Comparison of ENCODE assay signal across 21 cellular contexts in genomic region chr13:109301711-109302110, GRCh38.
DNase-seq lines count a peak whose midpoint lies in the region; ATAC-seq and TF ChIP-seq lines count a peak whose summit lies in the region.
"Had no signal": no experiment of that assay in that cellular context is flagged by ENCODE, and none has a peak within 500 bp of the region (broad histone marks: within the 10 kb centered on the region; RNA-seq: fewer than 3 reads in every experiment).

No MANE protein-coding gene starts in this region.

- H3K4me1 Mint-ChIP-seq in activated T-cell treated with anti-CD3 and anti-CD28 coated beads, Interleukin-2, amount 50 U/mL, for 24 hours (ENCODE audit: low read depth) = no peaks in the 10 kb centered on the region
- H3K4me1 Mint-ChIP-seq: T-helper 17 cell had no signal

- H3K27me3 Mint-ChIP-seq in activated T-cell treated with anti-CD3 and anti-CD28 coated beads, Interleukin-2, amount 50 U/mL, for 24 hours = no peaks in the 10 kb centered on the region

- no peak overlapping the region for H2AK5ac ChIP-seq in mesendoderm (ENCODE audit: low read length)

- H3K4me3 Mint-ChIP-seq in activated T-cell treated with anti-CD3 and anti-CD28 coated beads, Interleukin-2, amount 50 U/mL, for 24 hours = no peak overlapping the region
- H3K4me3 Mint-ChIP-seq: CD8-positive, alpha-beta T cell; T-helper 17 cell had no signal

- no peak overlapping the region for H2BK5ac ChIP-seq in mesendoderm (ENCODE audit: low read length)

- H3K36me3 ChIP-seq in mesendoderm (ENCODE audit: control insufficient read depth, insufficient read depth, low read length) = no peaks in the 10 kb centered on the region

- no peaks in the 10 kb centered on the region for H3K9me3 Mint-ChIP-seq in activated T-cell treated with anti-CD3 and anti-CD28 coated beads, Interleukin-2, amount 50 U/mL, for 24 hours
- H3K9me3 Mint-ChIP-seq: CD8-positive, alpha-beta T cell had no signal

- H4K5ac ChIP-seq in mesendoderm (ENCODE audit: low read length) = no peak overlapping the region

- no peak overlapping the region for H3K27ac Mint-ChIP-seq in activated T-cell treated with anti-CD3 and anti-CD28 coated beads, Interleukin-2, amount 50 U/mL, for 24 hours
- H3K27ac Mint-ChIP-seq: CD8-positive, alpha-beta T cell; T-helper 17 cell had no signal

- no peaks in the 10 kb centered on the region for H3K36me3 Mint-ChIP-seq in activated T-cell treated with anti-CD3 and anti-CD28 coated beads, Interleukin-2, amount 50 U/mL, for 24 hours (ENCODE audit: low read depth)
- H3K36me3 Mint-ChIP-seq: CD8-positive, alpha-beta T cell had no signal

- no peak overlapping the region for H4K8ac ChIP-seq in mesendoderm (ENCODE audit: low read depth, low read length)

- ATAC-seq in SK-N-SH treated with all-trans-retinoic acid at 6 μM for 48 hours = no peak; the same call in 2 of the 3 replicates
- ATAC-seq in HG03571 (IDR thresholded peaks at IDR 0.05; ENCODE audit: unreplicated experiment) = no peak
- ATAC-seq: CD8-positive, alpha-beta T cell; Panc1; T-helper 17 cell had no signal

- no peaks in the 10 kb centered on the region for H3K27me3 ChIP-seq in mesendoderm (ENCODE audit: insufficient read depth, low read length, poor library complexity)

- H3K27ac ChIP-seq in mesendoderm (ENCODE audit: low read depth, low read length) = no peak overlapping the region
- H3K27ac ChIP-seq: 22Rv1 had no signal

- no peak overlapping the region for H3K4me3 ChIP-seq in mesendoderm (ENCODE audit: low read length)

- no peaks in the 10 kb centered on the region for H3K79me1 ChIP-seq in mesendoderm (ENCODE audit: low read length)

- no peak overlapping the region for H3K4ac ChIP-seq in mesendoderm (ENCODE audit: low read depth, low read length)

- no peak overlapping the region for H2BK120ac ChIP-seq in mesendoderm (ENCODE audit: low read depth, low read length)

- no peak overlapping the region for H3K56ac ChIP-seq in mesendoderm (ENCODE audit: low read length)

- WGBS in mesendoderm (ENCODE audit: extremely low coverage, insufficient coverage, low lambda C conversion rate) = no CpG with 5 or more reads among the region's 5 CpGs

- H3K4me1 ChIP-seq in mesendoderm (ENCODE audit: control insufficient read depth, low read depth, low read length) = no peaks in the 10 kb centered on the region

- H3K23ac ChIP-seq in mesendoderm (ENCODE audit: low read length) = no peak overlapping the region

- H3K79me2 ChIP-seq in mesendoderm (ENCODE audit: control insufficient read depth, insufficient read depth, low read length) = no peaks in the 10 kb centered on the region

- no peak overlapping the region for H3K4me2 ChIP-seq in mesendoderm (ENCODE audit: low read length)

- H3K18ac ChIP-seq in mesendoderm (ENCODE audit: low read length) = no peak overlapping the region

- peak; percentile 55 for DNase-seq in NCI-H82 (lab: John Stamatoyannopoulos, UW)
- no peak for DNase-seq in NCI-H82 treated with DMSO at 0.1 percent for 48 hours (lab: John Stamatoyannopoulos, UW; ENCODE audit: unreplicated experiment)
- peak; percentile 79 for DNase-seq in NCI-H2171 treated with DMSO at 0.1 percent for 48 hours (lab: John Stamatoyannopoulos, UW)
- no peak for DNase-seq in activated gamma-delta T cell treated with Interleukin-2 at 50 U/mL for 16 hours
- no peak for DNase-seq in activated T-cell treated with anti-CD3 and anti-CD28 coated beads, Interleukin-2, amount 50 U/mL, for 24 hours
- no peak for DNase-seq in mesendoderm
- DNase-seq: ACHN; C1 segment of cervical spinal cord; CD8-positive, alpha-beta T cell; EL; Karpas-422; NCI-H1436 treated with DMSO at 0.1 percent for 48 hours; NCI-H2029 treated with DMSO at 0.1 percent for 48 hours; NCI-H446 treated with DMSO at 0.1 percent for 48 hours; NK-92 treated with Interleukin-12 subunit alpha and Interleukin-12 subunit beta, amount 100 ng/mL, for 24 hours; SW 1271; T-helper 17 cell had no signal

- no peak overlapping the region for H2BK15ac ChIP-seq in mesendoderm (replicated peaks; ENCODE audit: low read depth)

- no peak overlapping the region for H3K9ac ChIP-seq in mesendoderm (ENCODE audit: low read length)

TF ChIP-seq in SK-N-SH treated with all-trans-retinoic acid at 6 μM for 48 hours, 23 proteins besides CTCF, POLR2A, EP300 and RAD21:
- TF ChIP-seq ISL1 (CRISPR knock-in tag; IDR thresholded peaks at IDR 0.05) = no peak
- TF ChIP-seq TCF4 (CRISPR knock-in tag; IDR thresholded peaks at IDR 0.05; ENCODE audit: borderline replicate concordance) = peak; percentile 64; the same call in 1 of the 2 replicates

Comparison
In these comparisons a context has a peak if more than half of its experiments do, and no peak if none do; other contexts are left out.
1. DNase-seq: peak in NCI-H82 (single experiment) and NCI-H2171 treated with DMSO at 0.1 percent for 48 hours (single experiment); none in NCI-H82 treated with DMSO at 0.1 percent for 48 hours (single experiment), activated gamma-delta T cell treated with Interleukin-2 at 50 U/mL for 16 hours (single experiment), activated T-cell treated with anti-CD3 and anti-CD28 coated beads, Interleukin-2, amount 50 U/mL, for 24 hours (single experiment) and mesendoderm (single experiment).